ENCODE assay signal across 13 cellular contexts in genomic region chr2:61597300-61598289, GRCh38. TPM values are rescaled to one million over a fixed set of nuclear protein-coding genes. Genes with fewer than 3 reads are reported as not detected.
DNase-seq lines count a peak whose midpoint lies in the region; ATAC-seq and TF ChIP-seq lines count a peak whose summit lies in the region.
"Had no signal": no experiment of that assay in that cellular context is flagged by ENCODE, and none has a peak within 500 bp of the region (broad histone marks: within the 10 kb centered on the region; RNA-seq: fewer than 3 reads in every experiment).

No MANE protein-coding gene starts in this region.

- H3K4me1 ChIP-seq in HCT116 (ENCODE audit: control insufficient read depth in 1 of 2, insufficient read depth in 2 of 2, low read length in 2 of 2) (peaks cover 8 to 22% of the 10 kb centered on the region in 2 experiments; a peak in 3 of 4 replicates), iPS DF 6.9 (ENCODE audit: control insufficient read depth, insufficient read depth, low read length) (no peaks in the 10 kb centered on the region), smooth muscle cell (ENCODE audit: low read depth) (no peaks in the 10 kb centered on the region)

- no peak overlapping the region for H3K9ac ChIP-seq in HCT116 (ENCODE audit: low read length)
- no peak overlapping the region for H3K9ac ChIP-seq in smooth muscle cell (ENCODE audit: low read depth)

- no CpG with 5 or more reads among the region's 9 CpGs for WGBS in iPS DF 6.9 (ENCODE audit: insufficient coverage, insufficient read length)
- WGBS in smooth muscle cell (ENCODE audit: low lambda C conversion rate): 73% methylated on average over 9 of the region's 9 CpGs

- H3K27ac ChIP-seq in HCT116 (ENCODE audit: low read depth, low read length) (peak overlapping the region; percentile 49), iPS DF 6.9 (ENCODE audit: low read length) (peak overlapping the region; percentile 55), smooth muscle cell (ENCODE audit: low read depth) (no peak overlapping the region)
- no peak overlapping the region for H3K27ac ChIP-seq in CD4-positive, alpha-beta T cell (ENCODE audit: low read depth, low read length)

- H3K27me3 ChIP-seq in HCT116 (ENCODE audit: insufficient read depth, low read length): no peaks in the 10 kb centered on the region
- H3K27me3 ChIP-seq in iPS DF 6.9 (ENCODE audit: control insufficient read depth, insufficient read depth, low read length): no peaks in the 10 kb centered on the region
- H3K27me3 ChIP-seq in smooth muscle cell (ENCODE audit: low read depth): no peaks in the 10 kb centered on the region
- no peaks in the 10 kb centered on the region for H3K27me3 ChIP-seq in CD4-positive, alpha-beta T cell (ENCODE audit: control insufficient read depth, insufficient read depth, low read length)

- H3K4me2 ChIP-seq in HCT116 (ENCODE audit: low read length) (peak overlapping the region; percentile 62; the same call in 1 of the 2 replicates), smooth muscle cell (no peak overlapping the region)

- BruUV-seq in HCT116 (replicated peaks; lab: Mats Ljungman, UMichigan): TSS peak; percentile 95

- CTCF ChIA-PET in HCT116 (lab: Charles Lee) (interaction anchor here (0.6 kb wide), 1 partner anchor 25 kb away, joined by 3 read pairs; no protein-coding TSS in a partner anchor), WTC11 (lab: Charles Lee) (interaction anchor here (1.0 to 1.6 kb wide), 2 partner anchors 15 to 59 kb away, joined by 3 to 5 read pairs; partner anchors contain the start of gene XPO1)
- CTCF ChIA-PET in CD4-positive, alpha-beta T cell (lab: Charles Lee): no interaction called here

- peaks cover 2% of the 10 kb centered on the region; the same call in 1 of the 2 replicates for H3K27me3 Mint-ChIP-seq in WTC11 (ENCODE audit: low read depth)
- no peaks in the 10 kb centered on the region for H3K27me3 Mint-ChIP-seq in CD4-positive, alpha-beta T cell

- H2AFZ ChIP-seq in HCT116 (ENCODE audit: low read depth, low read length, poor library complexity, severe bottlenecking): peak overlapping the region; percentile 77
- peak overlapping the region; percentile 27 for H2AFZ ChIP-seq in smooth muscle cell (ENCODE audit: low read depth)

- no peak for DNase-seq in HCT116 (ENCODE audit: low read depth, low spot score)
- DNase-seq in WTC11 (ENCODE audit: low spot score): peak; percentile 20
- peak; percentile 66 for DNase-seq in iPS DF 6.9 (ENCODE audit: low read depth, low spot score)
- DNase-seq in smooth muscle cell (lab: John Stamatoyannopoulos, UW; ENCODE audit: unreplicated experiment): no peak
- DNase-seq in CD4-positive, alpha-beta T cell: no peak
- no peak for DNase-seq in HuH-7.5 (ENCODE audit: low spot score)
- DNase-seq in omental fat pad (ENCODE audit: low spot score): no peak
- DNase-seq: MV-4-11, NCI-H1417, NCI-H1930, NCI-H2171, NCI-H446, NCI-H748 treated with DMSO at 0.1 percent for 48 hours had no signal

- ATAC-seq in HCT116: no peak; the same call in 1 of the 2 replicates
- peak; percentile 92 for ATAC-seq in WTC11
- no peak for ATAC-seq in CD4-positive, alpha-beta T cell (ENCODE audit: poor library complexity)
- ATAC-seq in omental fat pad (ENCODE audit: low FRiP score): no peak

- peaks cover 14% of the 10 kb centered on the region for H3K36me3 Mint-ChIP-seq in WTC11
- no peaks in the 10 kb centered on the region for H3K36me3 Mint-ChIP-seq in CD4-positive, alpha-beta T cell (ENCODE audit: low read depth)

- H3K4me3 Mint-ChIP-seq in WTC11: no peak overlapping the region
- H3K4me3 Mint-ChIP-seq in CD4-positive, alpha-beta T cell: no peak overlapping the region

- no peaks in the 10 kb centered on the region for H4K20me1 ChIP-seq in HCT116 (ENCODE audit: insufficient read depth)
- H4K20me1 ChIP-seq in smooth muscle cell (ENCODE audit: low read depth): no peaks in the 10 kb centered on the region

- RAD21 ChIA-PET in HCT116 (lab: Charles Lee; ENCODE audit: low non-redundant PET in 1 of 2, low total read pairs in 2 of 2, uncharacterized antibody in 2 of 2, unreplicated experiment in 2 of 2): no interaction called here

- H3K36me3 ChIP-seq in HCT116 (ENCODE audit: control insufficient read depth in 1 of 2, insufficient read depth in 2 of 2, low read length in 2 of 2) (no peaks in the 10 kb centered on the region), iPS DF 6.9 (ENCODE audit: control insufficient read depth, insufficient read depth, low read length) (no peaks in the 10 kb centered on the region), smooth muscle cell (ENCODE audit: low read depth) (no peaks in the 10 kb centered on the region)

- intact Hi-C loops in HCT116 (cut with micrococcal nuclease): loop anchor here (2.0 kb wide), 1 partner anchor 61 kb away; no protein-coding TSS in a partner anchor
- intact Hi-C loops in CD4-positive, alpha-beta T cell (cut with DNase I, micrococcal nuclease): no loop called here

- POLR2A ChIA-PET in HCT116 (lab: Charles Lee): no interaction called here
- POLR2A ChIA-PET in WTC11 (lab: Charles Lee): interaction anchor here (1.8 kb wide), 1 partner anchor 59 kb away, joined by 9 read pairs; the partner anchor contains the start of gene XPO1
- POLR2A ChIA-PET in CD4-positive, alpha-beta T cell (lab: Charles Lee): no interaction called here

- no peak for TF ChIP-seq POLR2A in HCT116 (IDR thresholded peaks at IDR 0.05; ENCODE audit: borderline replicate concordance, extremely low read depth, insufficient read depth, insufficient read length)

- TF ChIP-seq RAD21 in HCT116 (IDR thresholded peaks at IDR 0.05; ENCODE audit: low read depth): no peak

- no peak for TF ChIP-seq CTCF in HCT116 (IDR thresholded peaks at IDR 0.05 in 2 of 3, conservative IDR thresholded peaks at IDR 0.05 in 1 of 3; ENCODE audit: borderline replicate concordance in 1 of 3, insufficient read depth in 1 of 3, low read depth in 2 of 3, low read length in 2 of 3)
- no peak for TF ChIP-seq CTCF in WTC11 (IDR thresholded peaks at IDR 0.05)
- TF ChIP-seq CTCF in smooth muscle cell (IDR thresholded peaks at IDR 0.05; ENCODE audit: borderline replicate concordance, insufficient read depth, poor library complexity, severe bottlenecking): no peak
- no peak for TF ChIP-seq CTCF in CD4-positive, alpha-beta T cell (IDR thresholded peaks at IDR 0.05)
- TF ChIP-seq CTCF in omental fat pad (IDR thresholded peaks at IDR 0.05): no peak

- H3K9me3 Mint-ChIP-seq in WTC11: peaks cover 17% of the 10 kb centered on the region
- H3K9me3 Mint-ChIP-seq in CD4-positive, alpha-beta T cell: peaks cover 5% of the 10 kb centered on the region

- H3K9me3 ChIP-seq in HCT116 (ENCODE audit: control insufficient read depth in 1 of 2, insufficient read depth in 1 of 2, low read depth in 1 of 2, low read length in 2 of 2): peaks cover 0 to 4% of the 10 kb centered on the region in 2 experiments; a peak in 1 of 4 replicates
- H3K9me3 ChIP-seq in iPS DF 6.9 (ENCODE audit: control insufficient read depth, insufficient read depth, low read length): no peaks in the 10 kb centered on the region
- no peaks in the 10 kb centered on the region for H3K9me3 ChIP-seq in smooth muscle cell (replicated peaks; ENCODE audit: low read depth)
- no peaks in the 10 kb centered on the region for H3K9me3 ChIP-seq in CD4-positive, alpha-beta T cell (ENCODE audit: control insufficient read depth, low read length)

- no peaks in the 10 kb centered on the region; the same call in 1 of the 2 replicates for H3K9me2 ChIP-seq in HCT116 (ENCODE audit: insufficient read depth)

- no peak overlapping the region for H3K4me3 ChIP-seq in HCT116 (replicated peaks in 1 of 2; ENCODE audit: low read depth in 1 of 2, low read length in 2 of 2)
- H3K4me3 ChIP-seq in iPS DF 6.9 (ENCODE audit: low read length): no peak overlapping the region
- no peak overlapping the region for H3K4me3 ChIP-seq in smooth muscle cell

- H3K4me1 Mint-ChIP-seq in WTC11: peaks cover 20% of the 10 kb centered on the region
- H3K4me1 Mint-ChIP-seq in CD4-positive, alpha-beta T cell (ENCODE audit: low read depth): no peaks in the 10 kb centered on the region

- H3F3A ChIP-seq in smooth muscle cell (ENCODE audit: low read depth): no peaks in the 10 kb centered on the region

- H3K79me2 ChIP-seq in HCT116 (ENCODE audit: insufficient read depth, low read length) (no peaks in the 10 kb centered on the region), smooth muscle cell (ENCODE audit: low read depth) (no peaks in the 10 kb centered on the region)

- peak overlapping the region; percentile 93 for H3K27ac Mint-ChIP-seq in WTC11
- no peak overlapping the region for H3K27ac Mint-ChIP-seq in CD4-positive, alpha-beta T cell

TF ChIP-seq in HCT116, 20 proteins besides CTCF, POLR2A, EP300 and RAD21 (continues in another document):
- TF ChIP-seq TCF7L2 (IDR thresholded peaks at IDR 0.05; ENCODE audit: borderline replicate concordance, extremely low read depth, insufficient read depth, insufficient read length) (no peak), ELF1 (IDR thresholded peaks at IDR 0.05; ENCODE audit: borderline replicate concordance, low read depth) (no peak), ZNF274 (IDR thresholded peaks at IDR 0.05; ENCODE audit: low read depth, low read length) (no peak), CBX3 (IDR thresholded peaks at IDR 0.05; ENCODE audit: low read depth) (no peak)
- TF ChIP-seq, protein P1, sequence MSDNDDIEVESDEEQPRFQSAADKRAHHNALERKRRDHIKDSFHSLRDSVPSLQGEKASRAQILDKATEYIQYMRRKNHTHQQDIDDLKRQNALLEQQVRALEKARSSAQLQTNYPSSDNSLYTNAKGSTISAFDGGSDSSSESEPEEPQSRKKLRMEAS (IDR thresholded peaks at IDR 0.05): no peak

TF ChIP-seq in WTC11, 78 proteins besides CTCF, POLR2A, EP300 and RAD21 (continues in another document):
- TF ChIP-seq, protein P2, sequence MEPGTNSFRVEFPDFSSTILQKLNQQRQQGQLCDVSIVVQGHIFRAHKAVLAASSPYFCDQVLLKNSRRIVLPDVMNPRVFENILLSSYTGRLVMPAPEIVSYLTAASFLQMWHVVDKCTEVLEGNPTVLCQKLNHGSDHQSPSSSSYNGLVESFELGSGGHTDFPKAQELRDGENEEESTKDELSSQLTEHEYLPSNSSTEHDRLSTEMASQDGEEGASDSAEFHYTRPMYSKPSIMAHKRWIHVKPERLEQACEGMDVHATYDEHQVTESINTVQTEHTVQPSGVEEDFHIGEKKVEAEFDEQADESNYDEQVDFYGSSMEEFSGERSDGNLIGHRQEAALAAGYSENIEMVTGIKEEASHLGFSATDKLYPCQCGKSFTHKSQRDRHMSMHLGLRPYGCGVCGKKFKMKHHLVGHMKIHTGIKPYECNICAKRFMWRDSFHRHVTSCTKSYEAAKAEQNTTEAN (CRISPR knock-in tag; IDR thresholded peaks at IDR 0.05): 0 out of 2 replicates have a peak, but pooled peaks have one; percentile 51
- TF ChIP-seq JAZF1 (CRISPR knock-in tag; IDR thresholded peaks at IDR 0.05): no peak
- TF ChIP-seq, protein P1 (CRISPR knock-in tag; IDR thresholded peaks at IDR 0.05): peak; percentile 59; the same call in 1 of the 2 replicates

RNA-seq across cellular contexts. Expression of gene XPO1, which starts 59.4 kb away (rescaled TPM):
- 184 TPM for total RNA-seq in HCT116 (2021; ENCODE audit: unreplicated experiment)
- 43.6 and 63.2 TPM in 2 replicates for polyA plus RNA-seq in HCT116 (2012)
- 258 to 272 TPM (median 260 TPM) in 3 replicates for total RNA-seq in WTC11 (2021)
- total RNA-seq in smooth muscle cell: 205 and 449 TPM in 2 replicates
- polyA plus RNA-seq in smooth muscle cell: 42.6 and 49.9 TPM in 2 replicates
- 100 to 1,000 TPM; 111 to 118 TPM for total RNA-seq in CD4-positive, alpha-beta T cell
- total RNA-seq in omental fat pad: 10 to 100 TPM; 49.7 to 96.6 (median 73.1) TPM

Comparison
In these comparisons a context has a peak if more than half of its experiments do, and no peak if none do; other contexts are left out.
1. DNase-seq: peak in WTC11 (single experiment) and iPS DF 6.9 (single experiment); none in HCT116 (single experiment), smooth muscle cell (single experiment), CD4-positive, alpha-beta T cell (0 of 10), HuH-7.5 (single experiment) and omental fat pad (single experiment).
2. H3K27ac ChIP-seq: peak in HCT116 (single experiment) and iPS DF 6.9 (single experiment); none in smooth muscle cell (single experiment) and CD4-positive, alpha-beta T cell (single experiment).